ENCODE assay signal across 1 cellular context in the genomic region with DNA sequence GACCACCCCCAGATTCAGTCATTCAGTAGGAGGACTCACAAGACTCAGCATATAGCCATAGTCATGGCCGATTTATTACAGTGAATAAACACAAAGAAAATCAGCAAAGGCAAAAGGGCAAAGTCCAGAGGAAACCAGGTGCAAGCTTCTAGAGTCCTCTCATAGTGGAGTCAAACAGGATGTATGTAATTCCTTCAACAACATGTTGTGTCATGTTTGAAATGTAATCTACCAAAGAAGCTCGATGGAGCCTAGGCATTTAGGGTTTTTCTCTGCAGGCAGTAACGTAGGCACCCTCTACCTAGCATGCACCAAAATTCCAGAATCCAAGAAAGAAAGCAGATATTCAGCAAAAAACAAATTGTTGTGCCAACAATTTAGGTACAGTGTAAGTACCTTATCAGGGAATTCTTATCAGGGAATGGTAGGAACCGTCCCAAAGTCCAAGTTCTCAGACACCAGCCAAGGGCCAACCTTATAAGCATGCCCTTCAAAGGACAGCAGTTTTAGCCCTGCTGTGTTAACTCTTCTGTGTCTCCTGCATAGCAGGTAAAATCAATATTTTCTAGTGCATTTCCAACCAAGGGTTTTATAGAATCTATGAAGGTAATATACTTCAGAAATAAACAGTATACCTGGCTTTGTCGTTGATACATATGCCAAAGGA.
TF ChIP-seq lines count a peak whose summit lies in the region.

No MANE protein-coding gene starts in this region.

TF ChIP-seq in GM12878, 131 proteins besides CTCF, POLR2A, EP300 and RAD21:
- 0 out of 2 replicates have a peak, but pooled peaks have one; percentile 12 for TF ChIP-seq YY1 (IDR thresholded peaks at IDR 0.05; ENCODE audit: low read depth, low read length)
- no peak for TF ChIP-seq BACH1 (IDR thresholded peaks at IDR 0.05; ENCODE audit: borderline replicate concordance)
- TF ChIP-seq CHD4 (IDR thresholded peaks at IDR 0.05): no peak
- TF ChIP-seq STAT1 (conservative IDR thresholded peaks at IDR 0.05): no peak
- TF ChIP-seq SMAD5 (IDR thresholded peaks at IDR 0.05; ENCODE audit: low read depth): no peak
- TF ChIP-seq POU2F2 (IDR thresholded peaks at IDR 0.05; ENCODE audit: borderline replicate concordance, low read depth, low read length): no peak
- TF ChIP-seq WRNIP1 (IDR thresholded peaks at IDR 0.05; ENCODE audit: borderline replicate concordance, low read depth, low read length): no peak
- TF ChIP-seq, protein P1, sequence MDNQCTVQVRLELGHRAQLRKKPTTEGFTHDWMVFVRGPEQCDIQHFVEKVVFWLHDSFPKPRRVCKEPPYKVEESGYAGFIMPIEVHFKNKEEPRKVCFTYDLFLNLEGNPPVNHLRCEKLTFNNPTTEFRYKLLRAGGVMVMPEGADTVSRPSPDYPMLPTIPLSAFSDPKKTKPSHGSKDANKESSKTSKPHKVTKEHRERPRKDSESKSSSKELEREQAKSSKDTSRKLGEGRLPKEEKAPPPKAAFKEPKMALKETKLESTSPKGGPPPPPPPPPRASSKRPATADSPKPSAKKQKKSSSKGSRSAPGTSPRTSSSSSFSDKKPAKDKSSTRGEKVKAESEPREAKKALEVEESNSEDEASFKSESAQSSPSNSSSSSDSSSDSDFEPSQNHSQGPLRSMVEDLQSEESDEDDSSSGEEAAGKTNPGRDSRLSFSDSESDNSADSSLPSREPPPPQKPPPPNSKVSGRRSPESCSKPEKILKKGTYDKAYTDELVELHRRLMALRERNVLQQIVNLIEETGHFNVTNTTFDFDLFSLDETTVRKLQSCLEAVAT (IDR thresholded peaks at IDR 0.05): 0 out of 2 replicates have a peak, but pooled peaks have one; percentile 14
- TF ChIP-seq, protein P2, sequence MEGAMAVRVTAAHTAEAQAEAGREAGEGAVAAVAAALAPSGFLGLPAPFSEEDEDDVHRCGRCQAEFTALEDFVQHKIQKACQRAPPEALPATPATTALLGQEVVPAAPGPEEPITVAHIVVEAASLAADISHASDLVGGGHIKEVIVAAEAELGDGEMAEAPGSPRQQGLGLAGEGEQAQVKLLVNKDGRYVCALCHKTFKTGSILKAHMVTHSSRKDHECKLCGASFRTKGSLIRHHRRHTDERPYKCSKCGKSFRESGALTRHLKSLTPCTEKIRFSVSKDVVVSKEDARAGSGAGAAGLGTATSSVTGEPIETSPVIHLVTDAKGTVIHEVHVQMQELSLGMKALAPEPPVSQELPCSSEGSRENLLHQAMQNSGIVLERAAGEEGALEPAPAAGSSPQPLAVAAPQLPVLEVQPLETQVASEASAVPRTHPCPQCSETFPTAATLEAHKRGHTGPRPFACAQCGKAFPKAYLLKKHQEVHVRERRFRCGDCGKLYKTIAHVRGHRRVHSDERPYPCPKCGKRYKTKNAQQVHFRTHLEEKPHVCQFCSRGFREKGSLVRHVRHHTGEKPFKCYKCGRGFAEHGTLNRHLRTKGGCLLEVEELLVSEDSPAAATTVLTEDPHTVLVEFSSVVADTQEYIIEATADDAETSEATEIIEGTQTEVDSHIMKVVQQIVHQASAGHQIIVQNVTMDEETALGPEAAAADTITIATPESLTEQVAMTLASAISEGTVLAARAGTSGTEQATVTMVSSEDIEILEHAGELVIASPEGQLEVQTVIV (IDR thresholded peaks at IDR 0.05; ENCODE audit: borderline replicate concordance, partially characterized antibody): no peak
- TF ChIP-seq CEBPB (IDR thresholded peaks at IDR 0.05; ENCODE audit: borderline replicate concordance in 1 of 2, low read depth in 2 of 2, low read length in 2 of 2): no peak
- no peak for TF ChIP-seq PAX8 (IDR thresholded peaks at IDR 0.05)
- TF ChIP-seq SMC3 (IDR thresholded peaks at IDR 0.05; ENCODE audit: borderline replicate concordance, low read length): 0 out of 2 replicates have a peak, but pooled peaks have one; percentile 7
- TF ChIP-seq NFXL1 (IDR thresholded peaks at IDR 0.05; ENCODE audit: borderline replicate concordance): no peak
- TF ChIP-seq, protein P3, sequence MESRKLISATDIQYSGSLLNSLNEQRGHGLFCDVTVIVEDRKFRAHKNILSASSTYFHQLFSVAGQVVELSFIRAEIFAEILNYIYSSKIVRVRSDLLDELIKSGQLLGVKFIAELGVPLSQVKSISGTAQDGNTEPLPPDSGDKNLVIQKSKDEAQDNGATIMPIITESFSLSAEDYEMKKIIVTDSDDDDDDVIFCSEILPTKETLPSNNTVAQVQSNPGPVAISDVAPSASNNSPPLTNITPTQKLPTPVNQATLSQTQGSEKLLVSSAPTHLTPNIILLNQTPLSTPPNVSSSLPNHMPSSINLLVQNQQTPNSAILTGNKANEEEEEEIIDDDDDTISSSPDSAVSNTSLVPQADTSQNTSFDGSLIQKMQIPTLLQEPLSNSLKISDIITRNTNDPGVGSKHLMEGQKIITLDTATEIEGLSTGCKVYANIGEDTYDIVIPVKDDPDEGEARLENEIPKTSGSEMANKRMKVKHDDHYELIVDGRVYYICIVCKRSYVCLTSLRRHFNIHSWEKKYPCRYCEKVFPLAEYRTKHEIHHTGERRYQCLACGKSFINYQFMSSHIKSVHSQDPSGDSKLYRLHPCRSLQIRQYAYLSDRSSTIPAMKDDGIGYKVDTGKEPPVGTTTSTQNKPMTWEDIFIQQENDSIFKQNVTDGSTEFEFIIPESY (IDR thresholded peaks at IDR 0.05): no peak
- TF ChIP-seq RUNX3 (IDR thresholded peaks at IDR 0.05; ENCODE audit: low read length): no peak
- 0 out of 2 replicates have a peak, but pooled peaks have one; percentile 11 for TF ChIP-seq MTA2 (IDR thresholded peaks at IDR 0.05; ENCODE audit: low read depth)
- no peak for TF ChIP-seq CREB1 (IDR thresholded peaks at IDR 0.05; ENCODE audit: low read depth)
- TF ChIP-seq NBN (IDR thresholded peaks at IDR 0.05): no peak
- TF ChIP-seq CBX5 (IDR thresholded peaks at IDR 0.05; ENCODE audit: low read depth): no peak
- TF ChIP-seq POLR2AphosphoS5 (IDR thresholded peaks at IDR 0.05; ENCODE audit: low read length): no peak
- TF ChIP-seq, protein P4, sequence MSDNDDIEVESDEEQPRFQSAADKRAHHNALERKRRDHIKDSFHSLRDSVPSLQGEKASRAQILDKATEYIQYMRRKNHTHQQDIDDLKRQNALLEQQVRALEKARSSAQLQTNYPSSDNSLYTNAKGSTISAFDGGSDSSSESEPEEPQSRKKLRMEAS (IDR thresholded peaks at IDR 0.05; ENCODE audit: low read depth, low read length): no peak
- no peak for TF ChIP-seq ZNF207 (IDR thresholded peaks at IDR 0.05; ENCODE audit: borderline replicate concordance)
- no peak for TF ChIP-seq MYC (IDR thresholded peaks at IDR 0.05; ENCODE audit: insufficient read depth, insufficient read length, insufficient replicate concordance, low read length, severe bottlenecking)
- no peak for TF ChIP-seq MTA3 (IDR thresholded peaks at IDR 0.05; ENCODE audit: borderline replicate concordance, low read length)
- TF ChIP-seq ASH2L (IDR thresholded peaks at IDR 0.05; ENCODE audit: borderline replicate concordance, low read depth): no peak
- no peak for TF ChIP-seq EED (IDR thresholded peaks at IDR 0.05; ENCODE audit: low read depth)
- peak; percentile 47 for TF ChIP-seq IKZF1 (conservative IDR thresholded peaks at IDR 0.05)
- TF ChIP-seq, protein P5, sequence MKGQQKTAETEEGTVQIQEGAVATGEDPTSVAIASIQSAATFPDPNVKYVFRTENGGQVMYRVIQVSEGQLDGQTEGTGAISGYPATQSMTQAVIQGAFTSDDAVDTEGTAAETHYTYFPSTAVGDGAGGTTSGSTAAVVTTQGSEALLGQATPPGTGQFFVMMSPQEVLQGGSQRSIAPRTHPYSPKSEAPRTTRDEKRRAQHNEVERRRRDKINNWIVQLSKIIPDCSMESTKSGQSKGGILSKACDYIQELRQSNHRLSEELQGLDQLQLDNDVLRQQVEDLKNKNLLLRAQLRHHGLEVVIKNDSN (IDR thresholded peaks at IDR 0.05; ENCODE audit: borderline replicate concordance, extremely low read length, insufficient read depth, low read depth, low read length): no peak
- TF ChIP-seq, protein P6, sequence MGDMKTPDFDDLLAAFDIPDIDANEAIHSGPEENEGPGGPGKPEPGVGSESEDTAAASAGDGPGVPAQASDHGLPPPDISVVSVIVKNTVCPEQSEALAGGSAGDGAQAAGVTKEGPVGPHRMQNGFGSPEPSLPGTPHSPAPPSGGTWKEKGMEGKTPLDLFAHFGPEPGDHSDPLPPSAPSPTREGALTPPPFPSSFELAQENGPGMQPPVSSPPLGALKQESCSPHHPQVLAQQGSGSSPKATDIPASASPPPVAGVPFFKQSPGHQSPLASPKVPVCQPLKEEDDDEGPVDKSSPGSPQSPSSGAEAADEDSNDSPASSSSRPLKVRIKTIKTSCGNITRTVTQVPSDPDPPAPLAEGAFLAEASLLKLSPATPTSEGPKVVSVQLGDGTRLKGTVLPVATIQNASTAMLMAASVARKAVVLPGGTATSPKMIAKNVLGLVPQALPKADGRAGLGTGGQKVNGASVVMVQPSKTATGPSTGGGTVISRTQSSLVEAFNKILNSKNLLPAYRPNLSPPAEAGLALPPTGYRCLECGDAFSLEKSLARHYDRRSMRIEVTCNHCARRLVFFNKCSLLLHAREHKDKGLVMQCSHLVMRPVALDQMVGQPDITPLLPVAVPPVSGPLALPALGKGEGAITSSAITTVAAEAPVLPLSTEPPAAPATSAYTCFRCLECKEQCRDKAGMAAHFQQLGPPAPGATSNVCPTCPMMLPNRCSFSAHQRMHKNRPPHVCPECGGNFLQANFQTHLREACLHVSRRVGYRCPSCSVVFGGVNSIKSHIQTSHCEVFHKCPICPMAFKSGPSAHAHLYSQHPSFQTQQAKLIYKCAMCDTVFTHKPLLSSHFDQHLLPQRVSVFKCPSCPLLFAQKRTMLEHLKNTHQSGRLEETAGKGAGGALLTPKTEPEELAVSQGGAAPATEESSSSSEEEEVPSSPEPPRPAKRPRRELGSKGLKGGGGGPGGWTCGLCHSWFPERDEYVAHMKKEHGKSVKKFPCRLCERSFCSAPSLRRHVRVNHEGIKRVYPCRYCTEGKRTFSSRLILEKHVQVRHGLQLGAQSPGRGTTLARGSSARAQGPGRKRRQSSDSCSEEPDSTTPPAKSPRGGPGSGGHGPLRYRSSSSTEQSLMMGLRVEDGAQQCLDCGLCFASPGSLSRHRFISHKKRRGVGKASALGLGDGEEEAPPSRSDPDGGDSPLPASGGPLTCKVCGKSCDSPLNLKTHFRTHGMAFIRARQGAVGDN (IDR thresholded peaks at IDR 0.05): peak; percentile 66; the same call in 1 of the 2 replicates
- no peak for TF ChIP-seq SREBF2 (IDR thresholded peaks at IDR 0.05; ENCODE audit: low read length)
- TF ChIP-seq, protein P7, sequence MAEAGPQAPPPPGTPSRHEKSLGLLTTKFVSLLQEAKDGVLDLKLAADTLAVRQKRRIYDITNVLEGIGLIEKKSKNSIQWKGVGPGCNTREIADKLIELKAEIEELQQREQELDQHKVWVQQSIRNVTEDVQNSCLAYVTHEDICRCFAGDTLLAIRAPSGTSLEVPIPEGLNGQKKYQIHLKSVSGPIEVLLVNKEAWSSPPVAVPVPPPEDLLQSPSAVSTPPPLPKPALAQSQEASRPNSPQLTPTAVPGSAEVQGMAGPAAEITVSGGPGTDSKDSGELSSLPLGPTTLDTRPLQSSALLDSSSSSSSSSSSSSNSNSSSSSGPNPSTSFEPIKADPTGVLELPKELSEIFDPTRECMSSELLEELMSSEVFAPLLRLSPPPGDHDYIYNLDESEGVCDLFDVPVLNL (IDR thresholded peaks at IDR 0.05; ENCODE audit: low read depth, low read length): no peak
- TF ChIP-seq, protein P8, sequence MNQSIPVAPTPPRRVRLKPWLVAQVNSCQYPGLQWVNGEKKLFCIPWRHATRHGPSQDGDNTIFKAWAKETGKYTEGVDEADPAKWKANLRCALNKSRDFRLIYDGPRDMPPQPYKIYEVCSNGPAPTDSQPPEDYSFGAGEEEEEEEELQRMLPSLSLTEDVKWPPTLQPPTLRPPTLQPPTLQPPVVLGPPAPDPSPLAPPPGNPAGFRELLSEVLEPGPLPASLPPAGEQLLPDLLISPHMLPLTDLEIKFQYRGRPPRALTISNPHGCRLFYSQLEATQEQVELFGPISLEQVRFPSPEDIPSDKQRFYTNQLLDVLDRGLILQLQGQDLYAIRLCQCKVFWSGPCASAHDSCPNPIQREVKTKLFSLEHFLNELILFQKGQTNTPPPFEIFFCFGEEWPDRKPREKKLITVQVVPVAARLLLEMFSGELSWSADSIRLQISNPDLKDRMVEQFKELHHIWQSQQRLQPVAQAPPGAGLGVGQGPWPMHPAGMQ (IDR thresholded peaks at IDR 0.05; ENCODE audit: borderline replicate concordance): no peak
- no peak for TF ChIP-seq HDGF (IDR thresholded peaks at IDR 0.05)
